Comparison of ENCODE assay signal across 26 cellular contexts in the genomic region with DNA sequence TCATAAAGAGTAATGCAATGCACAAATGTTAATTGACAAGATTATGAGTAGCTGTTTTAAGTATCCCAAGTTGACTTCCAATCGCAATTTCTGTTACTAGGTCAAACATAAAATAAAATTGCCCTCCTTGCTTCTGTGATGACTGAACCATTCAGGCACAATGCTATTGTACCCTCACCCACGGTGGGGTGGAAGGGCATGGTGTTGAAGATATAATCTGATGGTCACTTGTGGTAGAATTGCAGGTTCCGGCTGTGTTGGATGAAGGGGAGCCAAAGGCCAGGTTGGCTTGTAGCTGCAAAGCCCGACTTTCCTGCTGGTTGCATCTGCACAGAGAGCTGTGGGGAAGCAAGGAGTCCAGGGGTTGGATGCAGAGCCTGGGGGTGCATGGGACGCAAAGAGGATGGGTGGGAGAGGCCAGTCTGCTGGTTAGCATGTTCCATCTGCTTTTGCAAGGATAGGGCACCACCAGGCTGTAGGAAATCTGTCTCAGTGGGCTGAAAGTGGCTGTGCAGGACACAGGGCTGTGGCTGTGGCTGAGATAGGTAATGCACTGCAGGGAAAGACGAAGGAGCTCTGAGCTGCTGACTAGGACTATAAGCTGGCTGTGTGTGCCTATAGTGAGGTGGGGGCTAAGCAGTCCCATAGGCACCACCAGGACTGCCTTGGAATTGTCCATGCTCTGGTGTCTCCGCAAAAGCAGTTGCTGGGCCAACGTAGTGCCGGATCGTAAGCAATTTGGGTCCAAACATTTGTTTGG.
"Had no signal": no experiment of that assay in that cellular context is flagged by ENCODE, and none has a peak within 500 bp of the region (broad histone marks: within the 10 kb centered on the region; RNA-seq: fewer than 3 reads in every experiment).

No MANE protein-coding gene starts in this region.

- H3K36me3 Mint-ChIP-seq: memory B cell; natural killer cell; stimulated activated effector memory CD8-positive, alpha-beta T cell treated with anti-CD3 and anti-CD28 coated beads, Interleukin-12 subunit alpha, Interleukin-12 subunit beta, amount 100 ng/mL, for 72 hours; type B pancreatic cell had no signal

- H3K9me3 ChIP-seq: gastrocnemius medialis, neutrophil, pancreas, right lobe of liver, stomach, tibial artery had no signal

- H3K27ac Mint-ChIP-seq: endodermal cell; memory B cell; natural killer cell; progenitor cell of endocrine pancreas; stimulated activated effector memory CD8-positive, alpha-beta T cell treated with anti-CD3 and anti-CD28 coated beads, Interleukin-12 subunit alpha, Interleukin-12 subunit beta, amount 100 ng/mL, for 72 hours; type B pancreatic cell had no signal

- H3K4me3 ChIP-seq: dorsolateral prefrontal cortex, gastrocnemius medialis, lung, pancreas, right lobe of liver, stomach, tibial artery had no signal

- H3K4me1 Mint-ChIP-seq: memory B cell had no signal

- DNase-seq: effector CD8-positive, alpha-beta T cell; endodermal cell; foreskin fibroblast; gastrocnemius medialis; head of caudate nucleus; natural killer cell; pancreas; right lobe of liver; small intestine; stimulated activated CD4-positive, alpha-beta T cell treated with anti-CD3 and anti-CD28 coated beads, Interleukin-12 subunit alpha, Interleukin-12 subunit beta, amount 100 ng/mL, for 4 hours; stimulated activated CD4-positive, alpha-beta T cell treated with anti-CD3 and anti-CD28 coated beads, Interleukin-1b, Interleukin-23, amount 100 ng/mL, for 48 hours; stimulated activated CD4-positive, alpha-beta T cell treated with anti-CD3 and anti-CD28 coated beads, Interleukin-4, amount 100 ng/mL, for 1 hour; stimulated activated naive CD4-positive, alpha-beta T cell treated with Interleukin-2 at 50 U/mL for 16 hours; stomach; tibial artery had no signal

- H3K27ac ChIP-seq: epithelial cell of prostate, gastrocnemius medialis, neutrophil, pancreas, right lobe of liver, stomach, tibial artery had no signal

- H3K27me3 ChIP-seq: gastrocnemius medialis, right lobe of liver had no signal

- H3K9me3 Mint-ChIP-seq: endodermal cell; memory B cell; natural killer cell; stimulated activated effector memory CD8-positive, alpha-beta T cell treated with anti-CD3 and anti-CD28 coated beads, Interleukin-12 subunit alpha, Interleukin-12 subunit beta, amount 100 ng/mL, for 72 hours; type B pancreatic cell had no signal

- H3K36me3 ChIP-seq: gastrocnemius medialis, neutrophil, pancreas, right lobe of liver, stomach, tibial artery had no signal

- H3K4me3 Mint-ChIP-seq: endodermal cell; memory B cell; natural killer cell; stimulated activated effector memory CD8-positive, alpha-beta T cell treated with anti-CD3 and anti-CD28 coated beads, Interleukin-12 subunit alpha, Interleukin-12 subunit beta, amount 100 ng/mL, for 72 hours; type B pancreatic cell had no signal

- FAIRE-seq: keratinocyte, pancreas, small intestine had no signal

- H3K4me1 ChIP-seq: gastrocnemius medialis, pancreas, right lobe of liver, stomach, tibial artery had no signal

- ATAC-seq: esophagus mucosa; gastrocnemius medialis; left lobe of liver; natural killer cell; pancreas; right lobe of liver; stimulated activated effector memory CD8-positive, alpha-beta T cell treated with anti-CD3 and anti-CD28 coated beads, Interleukin-12 subunit alpha, Interleukin-12 subunit beta, amount 100 ng/mL, for 72 hours had no signal
